Comparison of ENCODE assay signal across 9 cellular contexts in genomic region chr16:57994778-57995177, GRCh38. TPM values are rescaled to one million over a fixed set of nuclear protein-coding genes. Genes with fewer than 3 reads are reported as not detected.
DNase-seq lines count a peak whose midpoint lies in the region; ATAC-seq, FAIRE-seq and TF ChIP-seq lines count a peak whose summit lies in the region.
"Had no signal": no experiment of that assay in that cellular context is flagged by ENCODE, and none has a peak within 500 bp of the region (broad histone marks: within the 10 kb centered on the region; RNA-seq: fewer than 3 reads in every experiment).

No MANE protein-coding gene starts in this region.

- DNase-seq in AG10803 (ENCODE audit: low read depth): peak; percentile 31
- peak; percentile 62 for DNase-seq in GM13977 (ENCODE audit: low spot score)
- DNase-seq in HTR-8/SVneo (ENCODE audit: insufficient read length, low spot score): no peak
- peak in 28 of 34 experiments; percentile 19 to 61 (median 38) for DNase-seq in T-cell
- no peak for DNase-seq in chondrocyte (ENCODE audit: low spot score)
- DNase-seq in naive B cell: no peak

- H3K27me3 Mint-ChIP-seq in T-cell (no peaks in the 10 kb centered on the region), chondrocyte (ENCODE audit: low read depth) (no peaks in the 10 kb centered on the region), naive B cell (no peaks in the 10 kb centered on the region)

- H3K9me3 Mint-ChIP-seq in T-cell (no peaks in the 10 kb centered on the region), chondrocyte (ENCODE audit: low read depth) (no peaks in the 10 kb centered on the region), naive B cell (no peaks in the 10 kb centered on the region)

- H3K4me1 Mint-ChIP-seq in T-cell (peaks cover 48 to 66% (median 53%) of the 10 kb centered on the region in 3 donors), chondrocyte (ENCODE audit: low read depth) (peaks cover 17% of the 10 kb centered on the region), naive B cell (peaks cover 18 to 33% (median 24%) of the 10 kb centered on the region in 3 donors)

- POLR2A ChIA-PET in T-cell (lab: Charles Lee): no interaction called here

- H3K4me3 Mint-ChIP-seq in T-cell (peak overlapping the region in 1 of 3 donors; percentile 6), chondrocyte (ENCODE audit: unreplicated experiment) (no peak overlapping the region), naive B cell (peak overlapping the region in 3 of 8 donors; percentile 11 to 53 (median 44))

- H3K4me3 ChIP-seq in AG10803 (ENCODE audit: low read length): no peak overlapping the region

- CTCF ChIA-PET in T-cell (lab: Charles Lee): no interaction called here

- TF ChIP-seq CTCF in AG10803 (conservative IDR thresholded peaks at IDR 0.05; ENCODE audit: low read length): peak; percentile 37
- peak; percentile 47 for TF ChIP-seq CTCF in GM13977 (IDR thresholded peaks at IDR 0.05; ENCODE audit: extremely low read depth, insufficient read depth, missing control alignments)
- TF ChIP-seq CTCF in chondrocyte (IDR thresholded peaks at IDR 0.05): peak; percentile 65

- H3K27ac Mint-ChIP-seq in T-cell: peak overlapping the region; percentile 89 to 90
- H3K27ac Mint-ChIP-seq in chondrocyte (ENCODE audit: unreplicated experiment): no peak overlapping the region
- peak overlapping the region in 1 of 6 donors; percentile 67 for H3K27ac Mint-ChIP-seq in naive B cell

- in situ Hi-C loops in GM13977 (cut with MboI; ENCODE audit: low pct_unique_long_range_greater_than_20kb, low sequenced_read_pairs, unreplicated experiment): no loop called here

- H3K36me3 Mint-ChIP-seq in T-cell (peaks cover 20% of the 10 kb centered on the region), chondrocyte (ENCODE audit: low read depth) (peaks cover 5% of the 10 kb centered on the region), naive B cell (no peaks in the 10 kb centered on the region)

- FAIRE-seq in HTR-8/SVneo (lab: Jason Lieb, UNC): peak; percentile 59
- FAIRE-seq: frontal cortex had no signal

- ATAC-seq in T-cell (replicated peaks in 1 of 4): no peak
- ATAC-seq in naive B cell (ENCODE audit: low read depth in 2 of 2): peak; percentile 64
- no peak for ATAC-seq in HG03139 (IDR thresholded peaks at IDR 0.05; ENCODE audit: unreplicated experiment)
- ATAC-seq in HG03159 (IDR thresholded peaks at IDR 0.05; ENCODE audit: unreplicated experiment): no peak

RNA-seq across cellular contexts. Expression of gene ZNF319, which starts 5.7 kb away (rescaled TPM):
- total RNA-seq in T-cell (10 to 100 TPM; 14.9 to 25.4 (median 20.4) TPM), chondrocyte (9.2 to 12.0 TPM (median 11.9 TPM) in 3 replicates)
- polyA plus RNA-seq in naive B cell (ENCODE audit: low read depth in 6 of 6): 10 to 100 TPM in 1 of 6 donors, 1 to 10 TPM in 5; 3.1 to 10.7 (median 6.0) TPM

RNA-seq across cellular contexts. Expression of gene USB1, which starts 6.4 kb away (rescaled TPM):
- 10 to 100 TPM; 31.7 to 44.2 (median 41.3) TPM for total RNA-seq in T-cell
- 37.9 to 46.0 TPM (median 41.5 TPM) in 3 replicates for total RNA-seq in chondrocyte
- 10 to 100 TPM; 19.8 to 30.5 (median 25.8) TPM for polyA plus RNA-seq in naive B cell (ENCODE audit: low read depth in 6 of 6)

RNA-seq across cellular contexts. Expression of gene CNGB1, which starts 23.9 kb away (rescaled TPM):
- total RNA-seq in T-cell: not detected
- not detected in 3 replicates for total RNA-seq in chondrocyte
- not detected for polyA plus RNA-seq in naive B cell (ENCODE audit: low read depth in 6 of 6)

RNA-seq across cellular contexts. Expression of gene MMP15, which starts 30.8 kb away (rescaled TPM):
- total RNA-seq in T-cell (1 to 10 TPM in 2 of 5 donors, under 1 TPM in 3; 0.30 to 1.3 (median 0.85) TPM), chondrocyte (5.9 to 12.0 TPM (median 11.2 TPM) in 3 replicates)
- polyA plus RNA-seq in naive B cell (ENCODE audit: low read depth in 6 of 6): not detected

Comparison
In these comparisons a context has a peak if more than half of its experiments do, and no peak if none do; other contexts are left out.
1. DNase-seq: peak in AG10803 (single experiment), GM13977 (single experiment) and T-cell (28 of 34); none in HTR-8/SVneo (single experiment), chondrocyte (single experiment) and naive B cell (single experiment).
2. ATAC-seq: peak in naive B cell (2 of 2); none in T-cell (0 of 4), HG03139 (single experiment) and HG03159 (single experiment).
3. Peak in every context shown above with its lines, with median percentiles within 50 percentile points of each other: CTCF ChIP-seq.